ENCODE assay signal across 23 cellular contexts in genomic region chr11:114304969-114305368, GRCh38. TPM values are rescaled to one million over a fixed set of nuclear protein-coding genes. Genes with fewer than 3 reads are reported as not detected.
DNase-seq lines count a peak whose midpoint lies in the region; ATAC-seq, FAIRE-seq and TF ChIP-seq lines count a peak whose summit lies in the region.
"Had no signal": no experiment of that assay in that cellular context is flagged by ENCODE, and none has a peak within 500 bp of the region (broad histone marks: within the 10 kb centered on the region; RNA-seq: fewer than 3 reads in every experiment).

No MANE protein-coding gene starts in this region.

- TF ChIP-seq RAD21 in A549 (conservative IDR thresholded peaks at IDR 0.05 in 1 of 2, IDR thresholded peaks at IDR 0.05 in 1 of 2), result no peak

- H3K4me2 ChIP-seq in A549, result peak overlapping the region; percentile 67
- H3K4me2 ChIP-seq: KMS-11 had no signal

- H3K27me3 ChIP-seq in adipocyte (replicated peaks; ENCODE audit: control insufficient read depth, insufficient read depth, low read length) (no peaks in the 10 kb centered on the region), psoas muscle (ENCODE audit: insufficient read depth in 3 of 3, low read length in 2 of 3) (peaks cover 0 to 8% (median 1%) of the 10 kb centered on the region in 3 donors)
- H3K27me3 ChIP-seq: MG63 had no signal

- TF ChIP-seq EP300 in A549 (IDR thresholded peaks at IDR 0.05), result no peak

- WGBS in A549 (ENCODE audit: missing lambda C conversion rate), result 40% methylated on average over 1 of the region's 1 CpG
- 68 to 86% (median 69%) methylated on average over 1 of the region's 1 CpG for WGBS in psoas muscle, 3 donors

- H3K27ac ChIP-seq in A549 (peak overlapping the region; percentile 50 to 78; a peak in 4 of 6 replicates), psoas muscle (no peak overlapping the region)
- H3K27ac ChIP-seq: C4-2B, KMS-11 had no signal

- peaks cover 48% of the 10 kb centered on the region for H3K4me1 ChIP-seq in A549
- H3K4me1 ChIP-seq in adipocyte (ENCODE audit: control insufficient read depth, insufficient read depth, low read length), result peaks cover 53% of the 10 kb centered on the region
- H3K4me1 ChIP-seq in psoas muscle, result peaks cover 3% of the 10 kb centered on the region

- no peak for DNase-seq in A549 (ENCODE audit: low read depth in 1 of 2, low spot score in 1 of 2)
- DNase-seq in adipocyte (ENCODE audit: low read depth), result no peak
- peak; percentile 32 for DNase-seq in fibroblast of pulmonary artery (ENCODE audit: low read depth)
- no peak for DNase-seq in psoas muscle
- DNase-seq in NCI-H1048 (lab: John Stamatoyannopoulos, UW), result no peak
- no peak for DNase-seq in LoVo (ENCODE audit: low spot score)
- DNase-seq: COR-L47; DMS153; GOT3; MG63; NCI-H1417; NCI-H1930; NCI-H2171; NCI-H446; NCI-H69; NK-92 treated with Interleukin-12 subunit alpha and Interleukin-12 subunit beta, amount 100 ng/mL, for 24 hours; SHP77 treated with DMSO at 0.1 percent for 48 hours had no signal

- H3K9me3 ChIP-seq in A549 (peaks cover 11% of the 10 kb centered on the region), adipocyte (ENCODE audit: control insufficient read depth, low read length) (peaks cover 13% of the 10 kb centered on the region), psoas muscle (peaks cover 5% of the 10 kb centered on the region)

- H3K36me3 ChIP-seq in adipocyte (ENCODE audit: control insufficient read depth, insufficient read depth, low read length, severe bottlenecking) (peaks cover 53% of the 10 kb centered on the region), psoas muscle (ENCODE audit: insufficient read depth in 1 of 2, low read depth in 1 of 2) (peaks cover 2 to 36% of the 10 kb centered on the region in 2 donors)

- no peak for TF ChIP-seq POLR2A in A549 (IDR thresholded peaks at IDR 0.05; ENCODE audit: low read length)

- intact Hi-C loops in psoas muscle (cut with DNase I), result no loop called here

- peak overlapping the region; percentile 100 for H3K9ac ChIP-seq in adipocyte (ENCODE audit: low read length)
- H3K9ac ChIP-seq: KMS-11 had no signal

- ATAC-seq in A549 (peak in 1 of 2 experiments; percentile 12; a peak in 1 of 6 replicates), psoas muscle (no peak), GM21737 (IDR thresholded peaks at IDR 0.05; ENCODE audit: unreplicated experiment) (no peak), HG02678 (IDR thresholded peaks at IDR 0.05; ENCODE audit: unreplicated experiment) (no peak)

- POLR2A ChIA-PET in A549 (lab: Yijun Ruan, JAX), result interaction anchor here (0.8 to 1.6 kb wide), 3 partner anchors 9 to 24 kb away, joined by 3 to 7 read pairs (median 3); partner anchors contain the start of gene NNMT

- no peak for FAIRE-seq in A549 (lab: Jason Lieb, UNC)
- FAIRE-seq: GM12892 had no signal

- H3K4me3 ChIP-seq in A549 (no peak overlapping the region), adipocyte (ENCODE audit: low read length) (peak overlapping the region; percentile 82), fibroblast of pulmonary artery (replicated peaks; ENCODE audit: low read depth, low read length) (peak overlapping the region; percentile 35), psoas muscle (peak overlapping the region; percentile 72)
- H3K4me3 ChIP-seq: MG63 had no signal

- CTCF ChIA-PET in A549 (lab: Yijun Ruan, JAX), result interaction anchor here (1.1 to 2.2 kb wide), 2 partner anchors 8 to 24 kb away, joined by 3 to 11 read pairs; no protein-coding TSS in a partner anchor

- TF ChIP-seq CTCF in A549 (IDR thresholded peaks at IDR 0.05), result no peak
- no peak for TF ChIP-seq CTCF in fibroblast of pulmonary artery (IDR thresholded peaks at IDR 0.05; ENCODE audit: low read length, missing control alignments)
- no peak for TF ChIP-seq CTCF in psoas muscle (IDR thresholded peaks at IDR 0.05)

TF ChIP-seq in A549, 52 proteins besides CTCF, POLR2A, EP300 and RAD21:
- TF ChIP-seq ELK1 (IDR thresholded peaks at IDR 0.05; ENCODE audit: low read depth, low read length), result no peak
- no peak for TF ChIP-seq RCOR1 (IDR thresholded peaks at IDR 0.05; ENCODE audit: low read depth, low read length)
- TF ChIP-seq REST (IDR thresholded peaks at IDR 0.05), result no peak
- TF ChIP-seq CBX2 (IDR thresholded peaks at IDR 0.05; ENCODE audit: borderline replicate concordance, low read depth), result no peak
- no peak for TF ChIP-seq HMGXB4 (CRISPR knock-in tag; IDR thresholded peaks at IDR 0.05; ENCODE audit: borderline replicate concordance)
- TF ChIP-seq MYC (IDR thresholded peaks at IDR 0.05; ENCODE audit: borderline replicate concordance, low read length), result no peak
- TF ChIP-seq FOSL2 (IDR thresholded peaks at IDR 0.05), result no peak
- TF ChIP-seq FOSL2 (CRISPR knock-in tag; IDR thresholded peaks at IDR 0.05), result no peak
- no peak for TF ChIP-seq CBX8 (IDR thresholded peaks at IDR 0.05)
- TF ChIP-seq TP53 (CRISPR knock-in tag; IDR thresholded peaks at IDR 0.05), result no peak
TF ChIP-seq in A549: peak in this region for 0.

RNA-seq across cellular contexts. Expression of gene NNMT, which starts 8.8 kb away (rescaled TPM):
- 285 and 296 TPM in 2 replicates for polyA plus RNA-seq in A549 (2011; rRNA removed)
- 196 and 199 TPM in 2 replicates for polyA plus RNA-seq in A549 (2012; cell fraction: cytosol; rRNA removed)
- polyA plus RNA-seq in A549 (2012; cell fraction: nucleus; rRNA removed), result 179 and 198 TPM in 2 replicates
- polyA plus RNA-seq in A549 (2017; fragmentation: RNase III; extraction: RNeasy Plus Mini Kit Qiagen cat#74134 plus additional on column Dnase treatment), result 295 to 421 TPM (median 390 TPM) in 3 replicates
- 123 and 152 TPM in 2 replicates for polyA minus RNA-seq in A549 (2011; rRNA and poly(A)+ RNA removed)
- total RNA-seq in psoas muscle, result 1,000 to 10,000 TPM in 1 of 4 donors, 100 to 1,000 TPM in 3; 165 to 2,602 (median 604) TPM
- polyA plus RNA-seq in psoas muscle, result 1,000 to 10,000 TPM in 2 of 3 donors, 100 to 1,000 TPM in 1; 649 to 3,089 (median 1,851) TPM
- total RNA-seq: OCI-LY7 had no signal
